Comparison of ENCODE assay signal across 1 cellular context in genomic region chr20:25197173-25197869, GRCh38.
TF ChIP-seq lines count a peak whose summit lies in the region.

No MANE protein-coding gene starts in this region.

TF ChIP-seq in GM12878, 131 proteins besides CTCF, POLR2A, EP300 and RAD21 (continued from another document):
- TF ChIP-seq MLLT1 (IDR thresholded peaks at IDR 0.05): no peak
- TF ChIP-seq DPF2 (IDR thresholded peaks at IDR 0.05): no peak
- no peak for TF ChIP-seq STAT3 (IDR thresholded peaks at IDR 0.05; ENCODE audit: low read depth, low read length)
- TF ChIP-seq SIX5 (IDR thresholded peaks at IDR 0.05; ENCODE audit: low read depth, low read length, severe bottlenecking): no peak
- no peak for TF ChIP-seq MXI1 (IDR thresholded peaks at IDR 0.05; ENCODE audit: low read depth, low read length)
- no peak for TF ChIP-seq RFX5 (IDR thresholded peaks at IDR 0.05; ENCODE audit: low read depth, low read length)
TF ChIP-seq in GM12878: peak in this region for 0.
